ENCODE assay signal across 40 cellular contexts in the genomic region with DNA sequence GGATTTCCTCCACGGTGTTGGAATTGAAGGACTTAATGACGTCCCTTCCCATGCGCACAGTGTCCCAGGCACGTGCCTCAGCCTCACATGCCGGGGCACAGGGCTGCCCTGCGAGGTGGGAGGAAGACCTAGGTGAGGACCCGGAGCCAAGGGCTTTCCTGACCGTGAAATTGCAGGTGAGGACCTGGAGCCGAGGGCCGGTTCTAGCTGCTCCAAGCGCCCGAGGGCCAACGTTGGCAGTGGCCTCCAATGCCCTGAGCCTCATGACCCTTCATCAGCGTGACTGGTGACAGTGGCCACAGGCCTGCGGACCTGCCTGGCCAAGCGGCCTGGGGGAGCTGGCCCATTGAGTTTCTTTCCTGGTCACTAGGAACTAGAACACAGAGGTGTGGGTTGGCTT.
"Had no signal": no experiment of that assay in that cellular context is flagged by ENCODE, and none has a peak within 500 bp of the region (broad histone marks: within the 10 kb centered on the region; RNA-seq: fewer than 3 reads in every experiment).

No MANE protein-coding gene starts in this region.

- H3K4me3 ChIP-seq: adrenal gland, ascending aorta, body of pancreas, breast epithelium, cardiac muscle cell had no signal

- H3K9me3 Mint-ChIP-seq: activated naive CD4-positive, alpha-beta T cell treated with anti-CD3 and anti-CD28 coated beads for 36 hours; activated naive CD4-positive, alpha-beta T cell treated with anti-CD3 and anti-CD28 coated beads, Interleukin-2, amount 10 ng/mL, durations not matched to agents 7 days and 5 days; activated naive CD4-positive, alpha-beta T cell treated with anti-CD3 and anti-CD28 coated beads, Interleukin-2, amount 50 U/mL, for 24 hours; activated naive CD4-positive, alpha-beta T cell treated with anti-CD3 and anti-CD28 coated beads, Interleukin-2, amount 50 U/mL, for 72 hours; activated naive CD8-positive, alpha-beta T cell treated with anti-CD3 and anti-CD28 coated beads for 36 hours; activated naive CD8-positive, alpha-beta T cell treated with anti-CD3 and anti-CD28 coated beads, Interleukin-2, amount 10 ng/mL, durations not matched to agents 7 days and 5 days; activated naive CD8-positive, alpha-beta T cell treated with anti-CD3 and anti-CD28 coated beads, Interleukin-2, amount 50 U/mL, for 24 hours; activated T-cell treated with anti-CD3 and anti-CD28 coated beads, Interleukin-2, amount 50 U/mL, for 24 hours; activated T-cell treated with anti-CD3 and anti-CD28 coated beads, Interleukin-2, amount 50 U/mL, for 4 hours; activated T-helper 1 cell treated with anti-CD3 and anti-CD28 coated beads, Interleukin-12 subunit alpha, Interleukin-12 subunit beta, Interleukin-2, Interleukin-4 antibody, amounts not matched to agents 30 ng/mL and 10 ng/mL and 1 ng/mL, durations not matched to agents 14 hours and 24 hours and 36 hours; activated T-helper 2 cell treated with anti-CD3 and anti-CD28 coated beads, Interferon-gamma antibody, Interleukin-2, Interleukin-4, amounts not matched to agents 10 μg/mL and 5 μg/mL and 100 μg/mL, durations not matched to agents 14 hours and 24 hours and 36 hours had no signal

- H3K4me3 Mint-ChIP-seq: activated naive CD4-positive, alpha-beta T cell treated with anti-CD3 and anti-CD28 coated beads for 36 hours; activated naive CD4-positive, alpha-beta T cell treated with anti-CD3 and anti-CD28 coated beads, Interleukin-2, amount 10 ng/mL, durations not matched to agents 7 days and 5 days; activated naive CD4-positive, alpha-beta T cell treated with anti-CD3 and anti-CD28 coated beads, Interleukin-2, amount 50 U/mL, for 24 hours; activated naive CD8-positive, alpha-beta T cell; activated naive CD8-positive, alpha-beta T cell treated with anti-CD3 and anti-CD28 coated beads for 36 hours; activated naive CD8-positive, alpha-beta T cell treated with anti-CD3 and anti-CD28 coated beads, Interleukin-2, amount 10 ng/mL, durations not matched to agents 7 days and 5 days; activated naive CD8-positive, alpha-beta T cell treated with anti-CD3 and anti-CD28 coated beads, Interleukin-2, amount 50 U/mL, for 24 hours; activated T-cell treated with anti-CD3 and anti-CD28 coated beads, Interleukin-2, amount 50 U/mL, for 24 hours; activated T-cell treated with anti-CD3 and anti-CD28 coated beads, Interleukin-2, amount 50 U/mL, for 4 hours; activated T-cell treated with anti-CD3 and anti-CD28 coated beads, Interleukin-2, amount 50 U/mL, for 72 hours; activated T-helper 1 cell treated with anti-CD3 and anti-CD28 coated beads, Interleukin-12 subunit alpha, Interleukin-12 subunit beta, Interleukin-2, Interleukin-4 antibody, amounts not matched to agents 30 ng/mL and 10 ng/mL and 1 ng/mL, durations not matched to agents 14 hours and 24 hours and 36 hours; activated T-helper 17 cell treated with anti-CD3 and anti-CD28 coated beads, Interleukin-2, amount 50 U/mL, for 72 hours; brain; central memory CD8-positive, alpha-beta T cell had no signal

- H3K27me3 Mint-ChIP-seq: activated naive CD4-positive, alpha-beta T cell treated with anti-CD3 and anti-CD28 coated beads, Interleukin-2, amount 10 ng/mL, durations not matched to agents 7 days and 5 days; activated naive CD4-positive, alpha-beta T cell treated with anti-CD3 and anti-CD28 coated beads, Interleukin-2, amount 50 U/mL, for 24 hours; activated naive CD8-positive, alpha-beta T cell; activated naive CD8-positive, alpha-beta T cell treated with anti-CD3 and anti-CD28 coated beads for 36 hours; activated naive CD8-positive, alpha-beta T cell treated with anti-CD3 and anti-CD28 coated beads, Interleukin-2, amount 50 U/mL, for 24 hours; activated T-cell treated with anti-CD3 and anti-CD28 coated beads, Interleukin-2, amount 50 U/mL, for 24 hours; central memory CD8-positive, alpha-beta T cell had no signal

- H3K4me1 Mint-ChIP-seq: activated naive CD4-positive, alpha-beta T cell treated with anti-CD3 and anti-CD28 coated beads, Interleukin-2, amount 10 ng/mL, durations not matched to agents 7 days and 5 days; activated naive CD4-positive, alpha-beta T cell treated with anti-CD3 and anti-CD28 coated beads, Interleukin-2, amount 50 U/mL, for 24 hours; activated naive CD8-positive, alpha-beta T cell treated with anti-CD3 and anti-CD28 coated beads for 36 hours; activated naive CD8-positive, alpha-beta T cell treated with anti-CD3 and anti-CD28 coated beads, Interleukin-2, amount 10 ng/mL, durations not matched to agents 7 days and 5 days; activated naive CD8-positive, alpha-beta T cell treated with anti-CD3 and anti-CD28 coated beads, Interleukin-2, amount 50 U/mL, for 24 hours; activated T-helper 17 cell treated with anti-CD3 and anti-CD28 coated beads, Interleukin-2, amount 50 U/mL, for 72 hours; central memory CD8-positive, alpha-beta T cell had no signal

- H3K27ac ChIP-seq: adrenal gland, ascending aorta, body of pancreas, brain microvascular endothelial cell, breast epithelium, cardiac muscle cell had no signal

- H3K27ac Mint-ChIP-seq: activated naive CD4-positive, alpha-beta T cell treated with anti-CD3 and anti-CD28 coated beads for 36 hours; activated naive CD4-positive, alpha-beta T cell treated with anti-CD3 and anti-CD28 coated beads, Interleukin-2, amount 10 ng/mL, durations not matched to agents 7 days and 5 days; activated naive CD4-positive, alpha-beta T cell treated with anti-CD3 and anti-CD28 coated beads, Interleukin-2, amount 50 U/mL, for 24 hours; activated naive CD8-positive, alpha-beta T cell; activated naive CD8-positive, alpha-beta T cell treated with anti-CD3 and anti-CD28 coated beads for 36 hours; activated naive CD8-positive, alpha-beta T cell treated with anti-CD3 and anti-CD28 coated beads, Interleukin-2, amount 10 ng/mL, durations not matched to agents 7 days and 5 days; activated naive CD8-positive, alpha-beta T cell treated with anti-CD3 and anti-CD28 coated beads, Interleukin-2, amount 50 U/mL, for 24 hours; activated T-cell treated with anti-CD3 and anti-CD28 coated beads, Interleukin-2, amount 50 U/mL, for 24 hours; activated T-cell treated with anti-CD3 and anti-CD28 coated beads, Interleukin-2, amount 50 U/mL, for 72 hours; activated T-helper 1 cell treated with anti-CD3 and anti-CD28 coated beads, Interleukin-12 subunit alpha, Interleukin-12 subunit beta, Interleukin-2, Interleukin-4 antibody, amounts not matched to agents 30 ng/mL and 10 ng/mL and 1 ng/mL, durations not matched to agents 14 hours and 24 hours and 36 hours; activated T-helper 17 cell treated with anti-CD3 and anti-CD28 coated beads, Interleukin-2, amount 50 U/mL, for 72 hours; activated T-helper 2 cell treated with anti-CD3 and anti-CD28 coated beads, Interferon-gamma antibody, Interleukin-2, Interleukin-4, amounts not matched to agents 10 μg/mL and 5 μg/mL and 100 μg/mL, durations not matched to agents 14 hours and 24 hours and 36 hours; brain had no signal

- H3K4me1 ChIP-seq: ascending aorta, body of pancreas, breast epithelium had no signal

- H3K36me3 Mint-ChIP-seq: activated naive CD4-positive, alpha-beta T cell treated with anti-CD3 and anti-CD28 coated beads, Interleukin-2, amount 10 ng/mL, durations not matched to agents 7 days and 5 days; activated naive CD4-positive, alpha-beta T cell treated with anti-CD3 and anti-CD28 coated beads, Interleukin-2, amount 50 U/mL, for 72 hours; activated naive CD8-positive, alpha-beta T cell; activated naive CD8-positive, alpha-beta T cell treated with anti-CD3 and anti-CD28 coated beads for 36 hours; activated naive CD8-positive, alpha-beta T cell treated with anti-CD3 and anti-CD28 coated beads, Interleukin-2, amount 10 ng/mL, durations not matched to agents 7 days and 5 days; brain had no signal

- FAIRE-seq: astrocyte, bronchial epithelial cell had no signal

- H3K36me3 ChIP-seq: adrenal gland, ascending aorta, brain microvascular endothelial cell, breast epithelium, cardiac muscle cell had no signal

- DNase-seq: activated effector memory CD4-positive, alpha-beta T cell treated with anti-CD3 and anti-CD28 coated beads, Interleukin-2, amount 50 U/mL, for 16 hours; activated effector memory CD4-positive, alpha-beta T cell treated with Interleukin-2 at 50 U/mL for 16 hours; activated gamma-delta T cell; activated gamma-delta T cell treated with Interleukin-2 at 50 U/mL for 16 hours; activated naive CD4-positive, alpha-beta T cell; activated naive CD4-positive, alpha-beta T cell treated with anti-CD3 and anti-CD28 coated beads for 36 hours; activated naive CD4-positive, alpha-beta T cell treated with anti-CD3 and anti-CD28 coated beads, Interleukin-2, amount 10 ng/mL, durations not matched to agents 7 days and 5 days; activated naive CD4-positive, alpha-beta T cell treated with anti-CD3 and anti-CD28 coated beads, Interleukin-2, amount 50 U/mL, for 16 hours; activated naive CD4-positive, alpha-beta T cell treated with Interleukin-2 at 50 U/mL for 16 hours; activated naive CD8-positive, alpha-beta T cell treated with anti-CD3 and anti-CD28 coated beads for 36 hours; activated naive CD8-positive, alpha-beta T cell treated with anti-CD3 and anti-CD28 coated beads, Interleukin-2, amount 10 ng/mL, durations not matched to agents 7 days and 5 days; activated naive CD8-positive, alpha-beta T cell treated with anti-CD3 and anti-CD28 coated beads, Interleukin-2, amount 50 U/mL, for 24 hours; activated T-cell treated with anti-CD3 and anti-CD28 coated beads, Interleukin-2, amount 50 U/mL, for 1 hour; activated T-cell treated with anti-CD3 and anti-CD28 coated beads, Interleukin-2, amount 50 U/mL, for 24 hours; activated T-cell treated with anti-CD3 and anti-CD28 coated beads, Interleukin-2, amount 50 U/mL, for 4 hours; activated T-cell treated with anti-CD3 and anti-CD28 coated beads, Interleukin-2, amount 50 U/mL, for 48 hours; activated T-cell treated with anti-CD3 and anti-CD28 coated beads, Interleukin-2, amount 50 U/mL, for 72 hours; adrenal gland; amniotic stem cell; amygdala; anterior cingulate cortex; aorta; body of pancreas; brain microvascular endothelial cell; caudate nucleus; central memory CD4-positive, alpha-beta T cell; cerebellar nuclear complex had no signal

- H3K9me3 ChIP-seq: adrenal gland, ascending aorta, body of pancreas, breast epithelium had no signal

- H3K27me3 ChIP-seq: adrenal gland, ascending aorta, body of pancreas, brain microvascular endothelial cell, breast epithelium, cardiac muscle cell had no signal
